ENCODE assay signal across 24 cellular contexts in the genomic region with DNA sequence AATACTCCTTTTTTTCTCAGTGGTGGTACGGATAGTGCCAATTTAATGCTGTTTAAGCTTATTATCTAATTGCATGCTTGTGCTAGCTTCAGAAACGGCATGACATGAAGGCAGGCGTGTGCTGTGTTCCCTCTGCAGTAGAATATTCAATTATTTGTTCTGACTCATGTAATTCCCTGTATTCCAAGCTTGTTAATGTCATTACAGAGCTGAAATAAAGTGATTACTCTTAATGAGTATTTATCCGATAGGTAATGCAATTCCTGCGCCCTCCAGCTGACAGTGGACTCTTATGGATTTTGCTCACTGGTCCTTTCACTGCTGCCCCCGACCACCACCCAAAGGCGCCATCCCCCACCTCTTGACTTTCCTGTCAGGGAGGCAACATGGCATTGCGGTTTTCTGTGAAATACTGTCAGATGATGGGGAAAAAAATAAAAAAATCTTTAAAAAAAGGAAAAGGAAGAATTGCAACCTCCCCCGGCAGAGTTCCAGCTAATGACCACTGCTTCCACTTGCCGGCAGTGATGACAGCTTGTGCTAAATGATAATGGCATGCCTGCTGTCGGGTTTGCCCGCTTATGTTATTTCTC.
DNase-seq lines count a peak whose midpoint lies in the region; ATAC-seq and TF ChIP-seq lines count a peak whose summit lies in the region.
"Had no signal": no experiment of that assay in that cellular context is flagged by ENCODE, and none has a peak within 500 bp of the region (broad histone marks: within the 10 kb centered on the region; RNA-seq: fewer than 3 reads in every experiment).

No MANE protein-coding gene starts in this region.

- peaks cover 3% of the 10 kb centered on the region for H3K27me3 Mint-ChIP-seq in glutamatergic neuron (ENCODE audit: unreplicated experiment)
- no peaks in the 10 kb centered on the region for H3K27me3 Mint-ChIP-seq in activated CD4-positive, alpha-beta T cell treated with anti-CD3 and anti-CD28 coated beads for 36 hours
- H3K27me3 Mint-ChIP-seq: CD4-positive, alpha-beta memory T cell had no signal

- H3K9ac ChIP-seq in SK-N-SH, result no peak overlapping the region
- H3K9ac ChIP-seq: BLaER1 had no signal

- TF ChIP-seq RAD21 in SK-N-SH (IDR thresholded peaks at IDR 0.05; ENCODE audit: low read length), result no peak

- no peaks in the 10 kb centered on the region for H3K9me3 ChIP-seq in BE2C
- no peaks in the 10 kb centered on the region for H3K9me3 ChIP-seq in SK-N-SH
- H3K9me3 ChIP-seq: A549 had no signal

- no peak overlapping the region for H3K27ac ChIP-seq in SK-N-SH (ENCODE audit: low read depth in 2 of 2, low read length in 1 of 2)
- H3K27ac ChIP-seq: 22Rv1, A549, BLaER1 had no signal

- TF ChIP-seq EP300 in SK-N-SH (IDR thresholded peaks at IDR 0.05; ENCODE audit: borderline replicate concordance in 1 of 2, low read depth in 1 of 2, low read length in 1 of 2), result no peak

- DNase-seq in BE2C (peak; percentile 16), NCI-H524 treated with DMSO at 0.1 percent for 48 hours (lab: John Stamatoyannopoulos, UW) (peak; percentile 51), SK-N-SH (no peak), glutamatergic neuron (peak; percentile 20), left cardiac atrium (no peak), LoVo (ENCODE audit: low spot score) (no peak), GOT3 (lab: John Stamatoyannopoulos, UW) (no peak)
- DNase-seq in activated CD4-positive, alpha-beta T cell treated with anti-CD3 and anti-CD28 coated beads for 36 hours, result no peak
- DNase-seq: AML-193; CD4-positive, alpha-beta memory T cell; DMS 273 treated with DMSO at 0.1 percent for 48 hours; DMS53; DND-41; EL; H7; HFFc6; IMR-90 had no signal

- H3K27ac Mint-ChIP-seq in glutamatergic neuron (ENCODE audit: unreplicated experiment), result peak overlapping the region; percentile 74
- H3K27ac Mint-ChIP-seq in activated CD4-positive, alpha-beta T cell treated with anti-CD3 and anti-CD28 coated beads for 36 hours, result no peak overlapping the region
- H3K27ac Mint-ChIP-seq: CD14-positive monocyte; CD4-positive, alpha-beta memory T cell; GM23338; HFFc6 had no signal

- peaks cover 5% of the 10 kb centered on the region for H3F3A ChIP-seq in SK-N-SH (replicated peaks; ENCODE audit: insufficient read depth)

- H3K4me2 ChIP-seq in SK-N-SH, result peak overlapping the region; percentile 52; the same call in 1 of the 2 replicates
- H3K4me2 ChIP-seq: A549, BLaER1, GM23338 had no signal

- no peak overlapping the region for H3K4me3 Mint-ChIP-seq in glutamatergic neuron (ENCODE audit: unreplicated experiment)
- H3K4me3 Mint-ChIP-seq in activated CD4-positive, alpha-beta T cell treated with anti-CD3 and anti-CD28 coated beads for 36 hours, result no peak overlapping the region
- H3K4me3 Mint-ChIP-seq: CD14-positive monocyte; CD4-positive, alpha-beta memory T cell; GM23338; HFFc6 had no signal

- H3K9me2 ChIP-seq in SK-N-SH, result no peaks in the 10 kb centered on the region

- 7% methylated on average over 12 of the region's 12 CpGs for WGBS in SK-N-SH (ENCODE audit: low lambda C conversion rate)

- H3K4me1 ChIP-seq in BE2C, result no peaks in the 10 kb centered on the region
- H3K4me1 ChIP-seq in SK-N-SH (ENCODE audit: control insufficient read depth in 1 of 2, insufficient read depth in 2 of 2, low read depth in 1 of 2, low read length in 1 of 2), result no peaks in the 10 kb centered on the region
- H3K4me1 ChIP-seq: A549, BLaER1 had no signal

- no peaks in the 10 kb centered on the region for H3K79me2 ChIP-seq in SK-N-SH (ENCODE audit: insufficient read depth)

- no peaks in the 10 kb centered on the region for H3K9me3 Mint-ChIP-seq in glutamatergic neuron (ENCODE audit: unreplicated experiment)
- peaks cover 4% of the 10 kb centered on the region for H3K9me3 Mint-ChIP-seq in activated CD4-positive, alpha-beta T cell treated with anti-CD3 and anti-CD28 coated beads for 36 hours (ENCODE audit: low read depth)

- no peak overlapping the region for H2AFZ ChIP-seq in SK-N-SH (ENCODE audit: low read depth)
- H2AFZ ChIP-seq: GM23338 had no signal

- intact Hi-C loops in left cardiac atrium (cut with DNase I), result no loop called here
- intact Hi-C loops in activated CD4-positive, alpha-beta T cell treated with anti-CD3 and anti-CD28 coated beads for 36 hours (cut with DNase I, micrococcal nuclease), result no loop called here

- no peaks in the 10 kb centered on the region for H4K20me1 ChIP-seq in SK-N-SH (ENCODE audit: insufficient read depth)
- H4K20me1 ChIP-seq: BLaER1 had no signal

- H3K4me3 ChIP-seq in BE2C (ENCODE audit: low read depth, low read length) (no peak overlapping the region), SK-N-SH (ENCODE audit: low read depth in 2 of 2, low read length in 1 of 2) (no peak overlapping the region)
- H3K4me3 ChIP-seq: A549, BLaER1, GM12878, GM23338 had no signal

- CTCF ChIA-PET in SK-N-SH (lab: Yijun Ruan, JAX), result no interaction called here
- CTCF ChIA-PET in activated CD4-positive, alpha-beta T cell treated with anti-CD3 and anti-CD28 coated beads for 36 hours (lab: Charles Lee), result no interaction called here

- H3K36me3 Mint-ChIP-seq in glutamatergic neuron (ENCODE audit: unreplicated experiment), result no peaks in the 10 kb centered on the region
- H3K36me3 Mint-ChIP-seq in activated CD4-positive, alpha-beta T cell treated with anti-CD3 and anti-CD28 coated beads for 36 hours (ENCODE audit: low read depth), result no peaks in the 10 kb centered on the region
- H3K36me3 Mint-ChIP-seq: CD14-positive monocyte; CD4-positive, alpha-beta memory T cell had no signal

- ATAC-seq in left cardiac atrium, result no peak
- no peak for ATAC-seq in activated CD4-positive, alpha-beta T cell treated with anti-CD3 and anti-CD28 coated beads for 36 hours
- ATAC-seq: A549, GM12878, GM23338, HCT116 had no signal

- H3K27me3 ChIP-seq in BE2C (peaks cover 10% of the 10 kb centered on the region), SK-N-SH (ENCODE audit: insufficient read depth) (no peaks in the 10 kb centered on the region)
- H3K27me3 ChIP-seq: BLaER1 had no signal

- H3K36me3 ChIP-seq in BE2C (no peaks in the 10 kb centered on the region), SK-N-SH (replicated peaks in 1 of 2; ENCODE audit: control insufficient read depth in 1 of 2, insufficient read depth in 2 of 2, low read length in 1 of 2) (no peaks in the 10 kb centered on the region)
- H3K36me3 ChIP-seq: BLaER1 had no signal

- TF ChIP-seq CTCF in BE2C (IDR thresholded peaks at IDR 0.05; ENCODE audit: low read depth, low read length), result no peak
- no peak for TF ChIP-seq CTCF in SK-N-SH (IDR thresholded peaks at IDR 0.05)
- no peak for TF ChIP-seq CTCF in glutamatergic neuron (IDR thresholded peaks at IDR 0.05; ENCODE audit: partially characterized antibody, unreplicated experiment)

- POLR2A ChIA-PET in SK-N-SH (lab: Yijun Ruan, JAX), result no interaction called here
- POLR2A ChIA-PET in activated CD4-positive, alpha-beta T cell treated with anti-CD3 and anti-CD28 coated beads for 36 hours (lab: Charles Lee), result no interaction called here

- H3K4me1 Mint-ChIP-seq in glutamatergic neuron (ENCODE audit: low read depth, unreplicated experiment), result peaks cover 9% of the 10 kb centered on the region
- H3K4me1 Mint-ChIP-seq in activated CD4-positive, alpha-beta T cell treated with anti-CD3 and anti-CD28 coated beads for 36 hours, result no peaks in the 10 kb centered on the region
- H3K4me1 Mint-ChIP-seq: CD14-positive monocyte; CD4-positive, alpha-beta memory T cell; GM23338 had no signal

TF ChIP-seq in SK-N-SH, 30 proteins besides CTCF, POLR2A, EP300 and RAD21:
- TF ChIP-seq, protein P1, sequence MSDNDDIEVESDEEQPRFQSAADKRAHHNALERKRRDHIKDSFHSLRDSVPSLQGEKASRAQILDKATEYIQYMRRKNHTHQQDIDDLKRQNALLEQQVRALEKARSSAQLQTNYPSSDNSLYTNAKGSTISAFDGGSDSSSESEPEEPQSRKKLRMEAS (IDR thresholded peaks at IDR 0.05; ENCODE audit: low read depth), result no peak
- no peak for TF ChIP-seq MEF2A (IDR thresholded peaks at IDR 0.05; ENCODE audit: borderline replicate concordance, low read depth)
- TF ChIP-seq TEAD4 (IDR thresholded peaks at IDR 0.05; ENCODE audit: borderline replicate concordance, insufficient read depth), result no peak
- TF ChIP-seq ZBTB33 (IDR thresholded peaks at IDR 0.05; ENCODE audit: borderline replicate concordance, low read depth), result no peak
- TF ChIP-seq GATA2 (CRISPR knock-in tag; IDR thresholded peaks at IDR 0.05), result no peak
- no peak for TF ChIP-seq POLR2AphosphoS5 (IDR thresholded peaks at IDR 0.05; ENCODE audit: low read depth, low read length)
- no peak for TF ChIP-seq FOSL2 (IDR thresholded peaks at IDR 0.05; ENCODE audit: borderline replicate concordance, low read depth)
- TF ChIP-seq JUND (IDR thresholded peaks at IDR 0.05), result no peak
- no peak for TF ChIP-seq CHD2 (IDR thresholded peaks at IDR 0.05; ENCODE audit: low read length, partially characterized antibody)
- TF ChIP-seq RXRA (IDR thresholded peaks at IDR 0.05; ENCODE audit: borderline replicate concordance, low read depth), result no peak

Comparison
In these comparisons a context has a peak if more than half of its experiments do, and no peak if none do; other contexts are left out.
1. DNase-seq: peak in BE2C (single experiment), NCI-H524 treated with DMSO at 0.1 percent for 48 hours (single experiment) and glutamatergic neuron (single experiment); none in SK-N-SH (single experiment), left cardiac atrium (single experiment), activated CD4-positive, alpha-beta T cell treated with anti-CD3 and anti-CD28 coated beads for 36 hours (single experiment), LoVo (single experiment) and GOT3 (single experiment).